8 cellular contexts compared by ENCODE assay signal in genomic region chr4:65668201-65669007, GRCh38. TPM values are rescaled to one million over a fixed set of nuclear protein-coding genes. Genes with fewer than 3 reads are reported as not detected.
A peak's percentile ranks its signal among the peaks of the same experiment; 100 is the strongest.
DNase-seq lines count a peak whose midpoint lies in the region; TF ChIP-seq lines count a peak whose summit lies in the region.

No MANE protein-coding gene starts in this region.

- POLR2A ChIA-PET in CD8-positive, alpha-beta memory T cell (lab: Charles Lee) = no interaction called here

- no peaks in the 10 kb centered on the region for H3F3A ChIP-seq in MM.1S (ENCODE audit: insufficient read depth, low read length)

- H3K9me3 ChIP-seq in stomach smooth muscle (ENCODE audit: control insufficient read depth in 2 of 2, low read length in 2 of 2) (no peaks in the 10 kb centered on the region), MM.1S (replicated peaks; ENCODE audit: insufficient read depth, low read length) (no peaks in the 10 kb centered on the region)
- no peaks in the 10 kb centered on the region for H3K9me3 ChIP-seq in CD8-positive, alpha-beta memory T cell (ENCODE audit: low read length)

- H3K4me3 ChIP-seq in stomach smooth muscle (ENCODE audit: low read length in 2 of 2) (peak overlapping the region; percentile 71 to 85), MM.1S (ENCODE audit: low read length) (no peak overlapping the region)
- no peak overlapping the region for H3K4me3 ChIP-seq in CD8-positive, alpha-beta memory T cell (ENCODE audit: low read length)

- no peak for TF ChIP-seq CTCF in MM.1S (IDR thresholded peaks at IDR 0.05; ENCODE audit: low read length)

- H3K36me3 ChIP-seq in stomach smooth muscle (ENCODE audit: control insufficient read depth in 2 of 2, insufficient read depth in 2 of 2, low read length in 2 of 2) (no peaks in the 10 kb centered on the region), MM.1S (replicated peaks; ENCODE audit: insufficient read depth, low read length) (no peaks in the 10 kb centered on the region)
- H3K36me3 ChIP-seq in CD8-positive, alpha-beta memory T cell (ENCODE audit: insufficient read depth, low read length) = no peaks in the 10 kb centered on the region

- in situ Hi-C loops in T47D (cut with HindIII; ENCODE audit: low pct_unique_long_range_greater_than_20kb, low sequenced_read_pairs) = no loop called here

- peak overlapping the region in 1 of 2 donors; percentile 47 for H3K9ac ChIP-seq in stomach smooth muscle (ENCODE audit: low read length in 2 of 2)
- H3K9ac ChIP-seq in MM.1S (ENCODE audit: low read length) = no peak overlapping the region

- no peak overlapping the region for H3K27ac ChIP-seq in stomach smooth muscle (ENCODE audit: low read length)
- H3K27ac ChIP-seq in CD8-positive, alpha-beta memory T cell (ENCODE audit: low read depth, low read length) = no peak overlapping the region
- H3K27ac ChIP-seq in MM.1S (ENCODE audit: low read length) = no peak overlapping the region

- DNase-seq in HK-2 (ENCODE audit: unreplicated experiment) (peak; percentile 20), T47D (ENCODE audit: low read depth in 1 of 2, low spot score in 1 of 2) (peak; percentile 6 to 37), inferior parietal cortex (ENCODE audit: extremely low spot score) (peak; percentile 57), mucosa of gallbladder (ENCODE audit: low spot score) (no peak), MM.1S (no peak), NCI-H446 treated with DMSO at 0.1 percent for 48 hours (lab: John Stamatoyannopoulos, UW) (no peak)
- no peak for DNase-seq in CD8-positive, alpha-beta memory T cell

- peaks cover 8 to 24% (median 14%) of the 10 kb centered on the region in 5 donors for H3K9me3 Mint-ChIP-seq in CD8-positive, alpha-beta memory T cell

- no peaks in the 10 kb centered on the region for H3K36me3 Mint-ChIP-seq in CD8-positive, alpha-beta memory T cell

- no peak overlapping the region for H2AFZ ChIP-seq in MM.1S (ENCODE audit: low read length)

- H3K4me3 Mint-ChIP-seq in CD8-positive, alpha-beta memory T cell = no peak overlapping the region

- H3K4me1 ChIP-seq in stomach smooth muscle (ENCODE audit: control insufficient read depth, insufficient read depth, low read length) (peaks cover 19% of the 10 kb centered on the region), MM.1S (ENCODE audit: low read length) (no peaks in the 10 kb centered on the region)
- no peaks in the 10 kb centered on the region for H3K4me1 ChIP-seq in CD8-positive, alpha-beta memory T cell (ENCODE audit: insufficient read depth, low read length)

- CTCF ChIA-PET in CD8-positive, alpha-beta memory T cell (lab: Charles Lee) = no interaction called here

- peaks cover 17 to 24% of the 10 kb centered on the region in 2 donors for H3K27me3 Mint-ChIP-seq in CD8-positive, alpha-beta memory T cell

- H4K20me1 ChIP-seq in MM.1S (ENCODE audit: insufficient read depth, low read length) = no peaks in the 10 kb centered on the region

- peaks cover 0 to 4% (median 0%) of the 10 kb centered on the region in 3 donors for H3K4me1 Mint-ChIP-seq in CD8-positive, alpha-beta memory T cell

- H3K9me2 ChIP-seq in MM.1S (replicated peaks; ENCODE audit: insufficient read depth, low read length) = no peaks in the 10 kb centered on the region

- no peak overlapping the region for H3K27ac Mint-ChIP-seq in CD8-positive, alpha-beta memory T cell

- peaks cover 25 to 28% of the 10 kb centered on the region in 2 donors for H3K27me3 ChIP-seq in stomach smooth muscle (ENCODE audit: control insufficient read depth in 1 of 2, insufficient read depth in 2 of 2, low read length in 2 of 2)
- H3K27me3 ChIP-seq in CD8-positive, alpha-beta memory T cell (ENCODE audit: insufficient read depth, low read length, poor library complexity, severe bottlenecking) = no peaks in the 10 kb centered on the region
- H3K27me3 ChIP-seq in MM.1S (replicated peaks; ENCODE audit: insufficient read depth, low read length) = no peaks in the 10 kb centered on the region

- H3K4me2 ChIP-seq in MM.1S (ENCODE audit: low read depth, low read length) = no peak overlapping the region

- no peaks in the 10 kb centered on the region for H3K79me2 ChIP-seq in MM.1S (ENCODE audit: low read length)

RNA-seq across cellular contexts. Expression of gene EPHA5, which starts 1.9 kb away (rescaled TPM):
- 0.14 TPM for total RNA-seq in mucosa of gallbladder
- not detected for total RNA-seq in CD8-positive, alpha-beta memory T cell
- polyA plus RNA-seq in CD8-positive, alpha-beta memory T cell = not detected

Comparison
In these comparisons a context has a peak if more than half of its experiments do, and no peak if none do; other contexts are left out.
1. DNase-seq: peak in HK-2 (single experiment), T47D (2 of 2) and inferior parietal cortex (single experiment); none in mucosa of gallbladder (single experiment), CD8-positive, alpha-beta memory T cell (0 of 5), MM.1S (single experiment) and NCI-H446 treated with DMSO at 0.1 percent for 48 hours (single experiment).
2. H3K4me3 ChIP-seq: peak in stomach smooth muscle (2 of 2); none in CD8-positive, alpha-beta memory T cell (single experiment) and MM.1S (single experiment).